In genomic region chr13:39268398-39268797, GRCh38 we compare ENCODE assay signal across 16 cellular contexts.
A peak's percentile ranks its signal among the peaks of the same experiment; 100 is the strongest.
DNase-seq lines count a peak whose midpoint lies in the region; ATAC-seq and TF ChIP-seq lines count a peak whose summit lies in the region.
"Had no signal": no experiment of that assay in that cellular context is flagged by ENCODE, and none has a peak within 500 bp of the region (broad histone marks: within the 10 kb centered on the region; RNA-seq: fewer than 3 reads in every experiment).

No MANE protein-coding gene starts in this region.

- no peaks in the 10 kb centered on the region for H3K79me2 ChIP-seq in OCI-LY3 (ENCODE audit: low read length)

- no peak for ATAC-seq in heart right ventricle
- ATAC-seq in Right ventricle myocardium superior (ENCODE audit: poor library complexity) = no peak
- ATAC-seq in HG02870 (IDR thresholded peaks at IDR 0.05; ENCODE audit: unreplicated experiment) = peak; percentile 37
- ATAC-seq in HG03175 (IDR thresholded peaks at IDR 0.05; ENCODE audit: unreplicated experiment) = no peak
- no peak for ATAC-seq in activated T-cell treated with anti-CD3 and anti-CD28 coated beads, Interleukin-2, amount 50 U/mL, for 4 hours
- ATAC-seq: CD8-positive, alpha-beta T cell; GM23338; HCT116 had no signal

- POLR2A ChIA-PET in HEK293T (lab: Yijun Ruan, JAX) = no interaction called here

- H3K4me2 ChIP-seq in OCI-LY3 (ENCODE audit: low read length) = 0 out of 2 replicates have a peak overlapping the region, but pooled peaks have one; percentile 3
- H3K4me2 ChIP-seq: BLaER1 treated with 17β-estradiol and CSF1 and Interleukin-3, amounts not matched to agents 10 nM and 100 nM; GM23338 had no signal

- H3K4me1 Mint-ChIP-seq in activated T-cell treated with anti-CD3 and anti-CD28 coated beads, Interleukin-2, amount 50 U/mL, for 4 hours (ENCODE audit: low read depth) = no peaks in the 10 kb centered on the region
- H3K4me1 Mint-ChIP-seq: B cell, GM23338 had no signal

- no peak overlapping the region for H2AFZ ChIP-seq in OCI-LY3 (ENCODE audit: low read depth, low read length)
- H2AFZ ChIP-seq: GM23338 had no signal

- H3K27ac ChIP-seq in heart right ventricle (peak overlapping the region in 6 of 10 donors; percentile 38 to 69 (median 46)), OCI-LY3 (ENCODE audit: low read length) (no peak overlapping the region)
- H3K27ac ChIP-seq: BLaER1 treated with 17β-estradiol and CSF1 and Interleukin-3, amounts not matched to agents 10 nM and 100 nM had no signal

- no peak overlapping the region for H3K9ac ChIP-seq in OCI-LY3 (ENCODE audit: low read length)
- H3K9ac ChIP-seq: BLaER1 treated with 17β-estradiol and CSF1 and Interleukin-3, amounts not matched to agents 10 nM and 100 nM had no signal

- H3K27me3 ChIP-seq in heart right ventricle = no peaks in the 10 kb centered on the region
- H3K27me3 ChIP-seq in OCI-LY3 (ENCODE audit: low read depth, low read length) = no peaks in the 10 kb centered on the region
- H3K27me3 ChIP-seq: BLaER1 treated with 17β-estradiol and CSF1 and Interleukin-3, amounts not matched to agents 10 nM and 100 nM had no signal

- H3K27me3 Mint-ChIP-seq in activated T-cell treated with anti-CD3 and anti-CD28 coated beads, Interleukin-2, amount 50 U/mL, for 4 hours (ENCODE audit: low read depth) = no peaks in the 10 kb centered on the region

- H4K20me1 ChIP-seq in OCI-LY3 (ENCODE audit: insufficient read depth, low read length) = no peaks in the 10 kb centered on the region
- H4K20me1 ChIP-seq: BLaER1 treated with 17β-estradiol and CSF1 and Interleukin-3, amounts not matched to agents 10 nM and 100 nM had no signal

- H3K4me1 ChIP-seq in heart right ventricle (peaks cover 0 to 17% (median 3%) of the 10 kb centered on the region in 9 donors), OCI-LY3 (ENCODE audit: low read length) (peaks cover 18% of the 10 kb centered on the region)
- H3K4me1 ChIP-seq: BLaER1 treated with 17β-estradiol and CSF1 and Interleukin-3, amounts not matched to agents 10 nM and 100 nM had no signal

- H3K36me3 ChIP-seq in heart right ventricle = no peaks in the 10 kb centered on the region
- no peaks in the 10 kb centered on the region for H3K36me3 ChIP-seq in OCI-LY3 (replicated peaks; ENCODE audit: low read depth, low read length)
- H3K36me3 ChIP-seq: BLaER1 treated with 17β-estradiol and CSF1 and Interleukin-3, amounts not matched to agents 10 nM and 100 nM had no signal

- CTCF ChIA-PET in HEK293T (lab: Yijun Ruan, JAX) = interaction anchor here (1.7 kb wide), 1 partner anchor 344 kb away, joined by 5 read pairs; no protein-coding TSS in a partner anchor

- H3K36me3 Mint-ChIP-seq in activated T-cell treated with anti-CD3 and anti-CD28 coated beads, Interleukin-2, amount 50 U/mL, for 4 hours (ENCODE audit: insufficient read depth) = no peaks in the 10 kb centered on the region
- H3K36me3 Mint-ChIP-seq: CD8-positive, alpha-beta T cell had no signal

- H3K4me3 ChIP-seq in heart right ventricle (no peak overlapping the region), OCI-LY3 (ENCODE audit: low read length) (no peak overlapping the region)
- H3K4me3 ChIP-seq: BLaER1 treated with 17β-estradiol and CSF1 and Interleukin-3, amounts not matched to agents 10 nM and 100 nM; GM23338 had no signal

- H3K9me3 Mint-ChIP-seq in activated T-cell treated with anti-CD3 and anti-CD28 coated beads, Interleukin-2, amount 50 U/mL, for 4 hours = no peaks in the 10 kb centered on the region

- DNase-seq in heart right ventricle (no peak), Right ventricle myocardium superior (no peak), HEK293T (ENCODE audit: extremely low spot score) (no peak)
- no peak for DNase-seq in activated T-cell treated with anti-CD3 and anti-CD28 coated beads, Interleukin-2, amount 50 U/mL, for 4 hours
- DNase-seq: Calu3; CD8-positive, alpha-beta T cell; DND-41; EL; KG1 had no signal

- intact Hi-C loops in heart right ventricle (cut with DNase I) = loop anchor here in 7 of 10 donors (5.0 to 10.0 kb wide), 7 partner anchors 54 to 346 kb away; no protein-coding TSS in a partner anchor
- intact Hi-C loops in Right ventricle myocardium superior (cut with DNase I) = loop anchor here (10.0 kb wide), 1 partner anchor 204 kb away; no protein-coding TSS in a partner anchor

- H3K9me3 ChIP-seq in heart right ventricle = peaks cover 0 to 6% (median 0%) of the 10 kb centered on the region in 11 donors
- H3K9me3 ChIP-seq in OCI-LY3 (ENCODE audit: insufficient read depth, low read length) = no peaks in the 10 kb centered on the region
- H3K9me3 ChIP-seq: BLaER1 treated with 17β-estradiol and CSF1 and Interleukin-3, amounts not matched to agents 10 nM and 100 nM had no signal

- TF ChIP-seq CTCF in heart right ventricle (IDR thresholded peaks at IDR 0.05) = no peak
- TF ChIP-seq CTCF in OCI-LY3 (IDR thresholded peaks at IDR 0.05; ENCODE audit: low read depth, low read length) = no peak

- 72 to 75% methylated on average over 3 of the region's 3 CpGs for WGBS in heart right ventricle, 2 donors

- H3K4me3 Mint-ChIP-seq in activated T-cell treated with anti-CD3 and anti-CD28 coated beads, Interleukin-2, amount 50 U/mL, for 4 hours = no peak overlapping the region
- H3K4me3 Mint-ChIP-seq: B cell; CD8-positive, alpha-beta T cell; GM23338 had no signal

TF ChIP-seq in HEK293T, 16 proteins besides CTCF, POLR2A, EP300 and RAD21:
- TF ChIP-seq CTBP1 (IDR thresholded peaks at IDR 0.05; ENCODE audit: borderline replicate concordance) (no peak), HDGF (IDR thresholded peaks at IDR 0.05; ENCODE audit: borderline replicate concordance) (no peak), ELF4 (IDR thresholded peaks at IDR 0.05) (no peak), FOXK2 (IDR thresholded peaks at IDR 0.05) (no peak), L3MBTL2 (conservative IDR thresholded peaks at IDR 0.05) (no peak), TARDBP (IDR thresholded peaks at IDR 0.05) (no peak), ZNF384 (IDR thresholded peaks at IDR 0.05) (no peak), FOXM1 (IDR thresholded peaks at IDR 0.05; ENCODE audit: borderline replicate concordance) (no peak), SP1 (IDR thresholded peaks at IDR 0.05) (no peak), FOXA1 (IDR thresholded peaks at IDR 0.05) (no peak)
